Comparison of ENCODE assay signal across 1 cellular context in the genomic region with DNA sequence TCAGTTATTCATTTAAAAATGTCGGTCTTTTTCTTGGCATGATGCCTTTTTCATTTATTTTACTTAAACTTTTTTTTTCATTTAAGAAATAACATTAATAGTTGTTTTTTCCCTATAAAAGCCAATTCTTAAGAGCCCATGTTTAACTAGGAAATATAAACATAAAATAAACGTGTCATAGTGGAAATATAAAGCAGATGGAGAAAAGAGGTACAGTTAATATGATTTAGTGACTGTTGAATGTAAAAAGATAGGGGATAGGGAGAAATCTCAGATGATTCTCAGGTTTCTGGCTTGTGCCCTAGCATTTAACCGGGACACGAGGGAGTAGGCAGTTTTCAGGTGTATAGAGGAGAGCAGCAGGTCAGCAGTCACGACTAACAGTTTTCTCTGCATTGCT. TPM values are rescaled to one million over a fixed set of nuclear protein-coding genes. Genes with fewer than 3 reads are reported as not detected.
"Had no signal": no experiment of that assay in that cellular context is flagged by ENCODE, and none has a peak within 500 bp of the region (broad histone marks: within the 10 kb centered on the region; RNA-seq: fewer than 3 reads in every experiment).

No MANE protein-coding gene starts in this region.

RNA-seq across cellular contexts. Expression of a gene that starts 7.6 kb away (rescaled TPM):
- total RNA-seq: HT1080 had no signal
